In genomic region chr12:117165342-117165741, GRCh38 we compare ENCODE assay signal across 14 cellular contexts. TPM values are rescaled to one million over a fixed set of nuclear protein-coding genes. Genes with fewer than 3 reads are reported as not detected.
DNase-seq lines count a peak whose midpoint lies in the region; TF ChIP-seq lines count a peak whose summit lies in the region.
"Had no signal": no experiment of that assay in that cellular context is flagged by ENCODE, and none has a peak within 500 bp of the region (broad histone marks: within the 10 kb centered on the region; RNA-seq: fewer than 3 reads in every experiment).

No MANE protein-coding gene starts in this region.

- no peaks in the 10 kb centered on the region for H3K9me3 Mint-ChIP-seq in activated naive CD4-positive, alpha-beta T cell treated with anti-CD3 and anti-CD28 coated beads for 36 hours
- no peaks in the 10 kb centered on the region for H3K9me3 Mint-ChIP-seq in activated T-helper 1 cell treated with anti-CD3 and anti-CD28 coated beads, Interleukin-12 subunit alpha, Interleukin-12 subunit beta, Interleukin-2, Interleukin-4 antibody, amounts not matched to agents 30 ng/mL and 10 ng/mL and 1 ng/mL, durations not matched to agents 14 hours and 24 hours and 36 hours
- peaks cover 2% of the 10 kb centered on the region for H3K9me3 Mint-ChIP-seq in glutamatergic neuron (ENCODE audit: unreplicated experiment)
- H3K9me3 Mint-ChIP-seq: CD14-positive monocyte had no signal

- H3K4me1 Mint-ChIP-seq in activated naive CD4-positive, alpha-beta T cell treated with anti-CD3 and anti-CD28 coated beads for 36 hours (ENCODE audit: low read depth), result no peaks in the 10 kb centered on the region
- peaks cover 7% of the 10 kb centered on the region for H3K4me1 Mint-ChIP-seq in activated T-helper 1 cell treated with anti-CD3 and anti-CD28 coated beads, Interleukin-12 subunit alpha, Interleukin-12 subunit beta, Interleukin-2, Interleukin-4 antibody, amounts not matched to agents 30 ng/mL and 10 ng/mL and 1 ng/mL, durations not matched to agents 14 hours and 24 hours and 36 hours (ENCODE audit: low read depth)
- H3K4me1 Mint-ChIP-seq in glutamatergic neuron (ENCODE audit: low read depth, unreplicated experiment), result no peaks in the 10 kb centered on the region
- H3K4me1 Mint-ChIP-seq: CD14-positive monocyte had no signal

- peak overlapping the region; percentile 46 for H3K27ac Mint-ChIP-seq in activated naive CD4-positive, alpha-beta T cell treated with anti-CD3 and anti-CD28 coated beads for 36 hours
- H3K27ac Mint-ChIP-seq in activated T-helper 1 cell treated with anti-CD3 and anti-CD28 coated beads, Interleukin-12 subunit alpha, Interleukin-12 subunit beta, Interleukin-2, Interleukin-4 antibody, amounts not matched to agents 30 ng/mL and 10 ng/mL and 1 ng/mL, durations not matched to agents 14 hours and 24 hours and 36 hours, result no peak overlapping the region
- H3K27ac Mint-ChIP-seq in glutamatergic neuron (ENCODE audit: unreplicated experiment), result no peak overlapping the region
- H3K27ac Mint-ChIP-seq: CD14-positive monocyte had no signal

- intact Hi-C loops in activated naive CD4-positive, alpha-beta T cell treated with anti-CD3 and anti-CD28 coated beads for 36 hours (cut with micrococcal nuclease), result no loop called here
- intact Hi-C loops in activated T-helper 1 cell treated with anti-CD3 and anti-CD28 coated beads, Interleukin-12 subunit alpha, Interleukin-12 subunit beta, Interleukin-2, Interleukin-4 antibody, amounts not matched to agents 30 ng/mL and 10 ng/mL and 1 ng/mL, durations not matched to agents 14 hours and 24 hours and 36 hours (cut with micrococcal nuclease), result no loop called here

- DNase-seq in activated naive CD4-positive, alpha-beta T cell treated with anti-CD3 and anti-CD28 coated beads for 36 hours, result no peak
- no peak for DNase-seq in activated naive CD4-positive, alpha-beta T cell treated with anti-CD3 and anti-CD28 coated beads, Interleukin-2, amount 50 U/mL, for 16 hours
- DNase-seq in NCI-H2081 treated with DMSO at 0.1 percent for 48 hours (lab: John Stamatoyannopoulos, UW), result peak; percentile 57
- DNase-seq in cerebellum (ENCODE audit: low spot score), result peak; percentile 87
- no peak for DNase-seq in activated T-helper 1 cell treated with anti-CD3 and anti-CD28 coated beads, Interleukin-12 subunit alpha, Interleukin-12 subunit beta, Interleukin-2, Interleukin-4 antibody, amounts not matched to agents 30 ng/mL and 10 ng/mL and 1 ng/mL, durations not matched to agents 14 hours and 24 hours and 36 hours (ENCODE audit: low spot score)
- DNase-seq in globus pallidus (ENCODE audit: low spot score), result no peak
- no peak for DNase-seq in glutamatergic neuron
- no peak for DNase-seq in kidney tubule cell (ENCODE audit: low spot score)
- DNase-seq: Caco-2, DMS53, NCI-H1436 treated with DMSO at 0.1 percent for 48 hours, NCI-H82, SHP77 treated with DMSO at 0.1 percent for 48 hours had no signal

- no peak for TF ChIP-seq CTCF in glutamatergic neuron (IDR thresholded peaks at IDR 0.05; ENCODE audit: partially characterized antibody, unreplicated experiment)

- CTCF ChIA-PET in activated naive CD4-positive, alpha-beta T cell treated with anti-CD3 and anti-CD28 coated beads for 36 hours (lab: Charles Lee), result interaction anchor here (0.5 kb wide), 1 partner anchor 1904 kb away, joined by 5 read pairs; no protein-coding TSS in a partner anchor

- H3K27me3 Mint-ChIP-seq in activated naive CD4-positive, alpha-beta T cell treated with anti-CD3 and anti-CD28 coated beads for 36 hours (ENCODE audit: low read depth), result no peaks in the 10 kb centered on the region
- H3K27me3 Mint-ChIP-seq in activated T-helper 1 cell treated with anti-CD3 and anti-CD28 coated beads, Interleukin-12 subunit alpha, Interleukin-12 subunit beta, Interleukin-2, Interleukin-4 antibody, amounts not matched to agents 30 ng/mL and 10 ng/mL and 1 ng/mL, durations not matched to agents 14 hours and 24 hours and 36 hours (ENCODE audit: insufficient read depth), result no peaks in the 10 kb centered on the region
- peaks cover 5% of the 10 kb centered on the region for H3K27me3 Mint-ChIP-seq in glutamatergic neuron (ENCODE audit: unreplicated experiment)

- H3K36me3 Mint-ChIP-seq in activated naive CD4-positive, alpha-beta T cell treated with anti-CD3 and anti-CD28 coated beads for 36 hours (ENCODE audit: low read depth), result peaks cover 25% of the 10 kb centered on the region
- H3K36me3 Mint-ChIP-seq in activated T-helper 1 cell treated with anti-CD3 and anti-CD28 coated beads, Interleukin-12 subunit alpha, Interleukin-12 subunit beta, Interleukin-2, Interleukin-4 antibody, amounts not matched to agents 30 ng/mL and 10 ng/mL and 1 ng/mL, durations not matched to agents 14 hours and 24 hours and 36 hours (ENCODE audit: low read depth), result peaks cover 48% of the 10 kb centered on the region
- peaks cover 5% of the 10 kb centered on the region for H3K36me3 Mint-ChIP-seq in glutamatergic neuron (ENCODE audit: unreplicated experiment)

- no peak overlapping the region for H3K4me3 Mint-ChIP-seq in activated naive CD4-positive, alpha-beta T cell treated with anti-CD3 and anti-CD28 coated beads for 36 hours
- H3K4me3 Mint-ChIP-seq in activated T-helper 1 cell treated with anti-CD3 and anti-CD28 coated beads, Interleukin-12 subunit alpha, Interleukin-12 subunit beta, Interleukin-2, Interleukin-4 antibody, amounts not matched to agents 30 ng/mL and 10 ng/mL and 1 ng/mL, durations not matched to agents 14 hours and 24 hours and 36 hours, result no peak overlapping the region
- H3K4me3 Mint-ChIP-seq in glutamatergic neuron (ENCODE audit: unreplicated experiment), result no peak overlapping the region
- H3K4me3 Mint-ChIP-seq: CD14-positive monocyte had no signal

RNA-seq across cellular contexts. Expression of gene FBXO21, which starts 24.9 kb away (rescaled TPM):
- 10 to 100 TPM; 18.2 to 19.7 TPM for total RNA-seq in activated naive CD4-positive, alpha-beta T cell treated with anti-CD3 and anti-CD28 coated beads for 36 hours
- 148 TPM for total RNA-seq in cerebellum
- total RNA-seq in activated T-helper 1 cell treated with anti-CD3 and anti-CD28 coated beads, Interleukin-12 subunit alpha, Interleukin-12 subunit beta, Interleukin-2, Interleukin-4 antibody, amounts not matched to agents 30 ng/mL and 10 ng/mL and 1 ng/mL, durations not matched to agents 14 hours and 24 hours and 36 hours, result 24.8 and 25.2 TPM in 2 replicates
- 52.7 TPM for total RNA-seq in glutamatergic neuron (ENCODE audit: unreplicated experiment)

Comparison
In these comparisons a context has a peak if more than half of its experiments do, and no peak if none do; other contexts are left out.
1. DNase-seq: peak in NCI-H2081 treated with DMSO at 0.1 percent for 48 hours (single experiment) and cerebellum (single experiment); none in activated naive CD4-positive, alpha-beta T cell treated with anti-CD3 and anti-CD28 coated beads for 36 hours (single experiment), activated naive CD4-positive, alpha-beta T cell treated with anti-CD3 and anti-CD28 coated beads, Interleukin-2, amount 50 U/mL, for 16 hours (single experiment), activated T-helper 1 cell treated with anti-CD3 and anti-CD28 coated beads, Interleukin-12 subunit alpha, Interleukin-12 subunit beta, Interleukin-2, Interleukin-4 antibody, amounts not matched to agents 30 ng/mL and 10 ng/mL and 1 ng/mL, durations not matched to agents 14 hours and 24 hours and 36 hours (single experiment), globus pallidus (single experiment), glutamatergic neuron (single experiment) and kidney tubule cell (single experiment).